ENCODE assay signal across 9 cellular contexts in the genomic region with DNA sequence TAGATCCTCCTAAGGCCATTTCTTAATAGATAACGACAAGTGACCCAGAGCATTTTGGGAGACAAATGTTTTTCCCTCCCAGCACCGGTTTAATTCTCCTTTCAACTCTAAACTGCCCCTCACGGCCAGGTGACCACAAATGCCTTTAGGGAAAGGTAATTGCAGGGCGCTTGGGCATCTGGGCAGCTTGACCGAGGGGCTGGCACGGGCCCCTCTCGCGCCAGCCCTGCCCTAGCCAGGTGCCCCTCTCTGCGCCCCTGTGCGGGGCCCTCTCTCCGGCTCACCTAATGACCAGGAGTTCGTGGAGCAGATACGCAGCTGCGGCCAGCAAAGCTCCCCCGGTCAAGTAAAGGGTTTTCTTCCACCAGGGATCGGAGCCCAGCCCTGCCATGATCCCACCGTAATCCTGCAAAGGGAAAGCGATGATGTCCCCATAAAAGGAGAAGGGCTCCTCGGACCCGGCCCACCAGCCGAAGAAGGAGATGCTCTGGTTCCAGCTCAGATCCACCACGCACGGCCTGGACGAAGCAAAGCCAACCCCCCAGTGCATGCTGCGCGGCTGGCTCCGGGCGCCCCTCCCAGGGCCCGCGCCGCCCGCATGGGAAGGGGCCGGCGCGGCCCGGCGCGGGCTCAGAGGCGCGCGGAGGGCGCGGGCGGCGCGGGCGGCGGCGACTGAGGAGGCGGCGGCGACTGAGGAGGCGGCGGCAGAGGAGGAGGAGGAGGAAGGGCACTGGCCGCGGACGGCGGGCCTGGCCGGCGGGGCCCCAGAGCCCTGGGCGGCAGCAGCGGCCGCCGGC. TPM values are rescaled to one million over a fixed set of nuclear protein-coding genes. Genes with fewer than 3 reads are reported as not detected.
A peak's percentile ranks its signal among the peaks of the same experiment; 100 is the strongest.
DNase-seq lines count a peak whose midpoint lies in the region; ATAC-seq and TF ChIP-seq lines count a peak whose summit lies in the region.
"Had no signal": no experiment of that assay in that cellular context is flagged by ENCODE, and none has a peak within 500 bp of the region (broad histone marks: within the 10 kb centered on the region; RNA-seq: fewer than 3 reads in every experiment).

No MANE protein-coding gene starts in this region.

- H4K20me1 ChIP-seq in DOHH2 (ENCODE audit: control insufficient read depth, insufficient read depth, low read depth, low read length), result no peaks in the 10 kb centered on the region
- H4K20me1 ChIP-seq in OCI-LY1 (ENCODE audit: insufficient read depth, low read length), result no peaks in the 10 kb centered on the region
- H4K20me1 ChIP-seq in osteoblast (ENCODE audit: insufficient read depth, low read length), result no peaks in the 10 kb centered on the region

- H3K4me3 ChIP-seq in DOHH2 (ENCODE audit: low read length), result no peak overlapping the region
- peak overlapping the region; percentile 49 for H3K4me3 ChIP-seq in OCI-LY1 (ENCODE audit: low read depth, low read length, poor library complexity, severe bottlenecking)
- peak overlapping the region; percentile 59 to 70 for H3K4me3 ChIP-seq in esophagus (ENCODE audit: low read depth in 1 of 2, low read length in 2 of 2)
- peak overlapping the region; percentile 71 for H3K4me3 ChIP-seq in osteoblast (ENCODE audit: insufficient read depth, low read length)

- TF ChIP-seq CTCF in DOHH2 (IDR thresholded peaks at IDR 0.05; ENCODE audit: low read depth, low read length, poor library complexity, severe bottlenecking) (no peak), OCI-LY1 (IDR thresholded peaks at IDR 0.05; ENCODE audit: low read length) (no peak), osteoblast (IDR thresholded peaks at IDR 0.05; ENCODE audit: extremely low read depth, low read depth, low read length) (no peak)

- WGBS in esophagus, 2 donors, result 5 to 11% methylated on average over 37 to 64 of the region's 64 CpGs

- H3K4me2 ChIP-seq in DOHH2 (ENCODE audit: low read length) (peak overlapping the region; percentile 34; the same call in 1 of the 2 replicates), OCI-LY1 (ENCODE audit: low read length) (peak overlapping the region; percentile 63), osteoblast (ENCODE audit: insufficient read depth, low read length) (peak overlapping the region; percentile 54)

- H3K27me3 ChIP-seq in DOHH2 (ENCODE audit: control insufficient read depth, low read length) (peaks cover 43% of the 10 kb centered on the region), OCI-LY1 (ENCODE audit: insufficient read depth, low read length) (no peaks in the 10 kb centered on the region), esophagus (ENCODE audit: control insufficient read depth in 1 of 2, insufficient read depth in 2 of 2, low read length in 2 of 2) (no peaks in the 10 kb centered on the region), osteoblast (ENCODE audit: insufficient read depth, low read length) (peaks cover 7% of the 10 kb centered on the region)

- H3K36me3 ChIP-seq in DOHH2 (ENCODE audit: control insufficient read depth, low read length) (no peaks in the 10 kb centered on the region), OCI-LY1 (ENCODE audit: insufficient read depth, low read length) (no peaks in the 10 kb centered on the region), esophagus (ENCODE audit: control insufficient read depth in 2 of 2, insufficient read depth in 2 of 2, low read length in 1 of 2) (no peaks in the 10 kb centered on the region), osteoblast (ENCODE audit: insufficient read depth, low read length) (no peaks in the 10 kb centered on the region)

- H3K27ac ChIP-seq in DOHH2 (ENCODE audit: low read depth, low read length) (no peak overlapping the region), OCI-LY1 (ENCODE audit: low read depth, low read length, poor library complexity, severe bottlenecking) (no peak overlapping the region), esophagus (ENCODE audit: low read depth in 2 of 2, low read length in 1 of 2) (peak overlapping the region; percentile 45 to 69), osteoblast (ENCODE audit: low read depth, low read length) (no peak overlapping the region)

- DNase-seq in osteoblast (ENCODE audit: insufficient read length, low spot score, missing footprints) (peak; percentile 85), pons (ENCODE audit: low spot score) (no peak), foreskin melanocyte (no peak), ecto neural progenitor cell (ENCODE audit: low spot score) (no peak)

- H3K4me1 ChIP-seq in DOHH2 (ENCODE audit: control insufficient read depth, low read length) (no peaks in the 10 kb centered on the region), OCI-LY1 (ENCODE audit: insufficient read depth, low read length, severe bottlenecking) (peaks cover 3% of the 10 kb centered on the region), esophagus (ENCODE audit: control insufficient read depth in 2 of 2, insufficient read depth in 2 of 2, low read length in 1 of 2) (peaks cover 1 to 4% of the 10 kb centered on the region in 2 donors), osteoblast (ENCODE audit: insufficient read depth, low read length) (no peaks in the 10 kb centered on the region)

- no peak overlapping the region for H3K9ac ChIP-seq in OCI-LY1 (ENCODE audit: low read length)

- H3K79me2 ChIP-seq in DOHH2 (ENCODE audit: control insufficient read depth, low read length) (no peaks in the 10 kb centered on the region), OCI-LY1 (ENCODE audit: insufficient read depth, low read length) (no peaks in the 10 kb centered on the region), osteoblast (ENCODE audit: insufficient read depth, low read length) (no peaks in the 10 kb centered on the region)

- peak; percentile 29 for ATAC-seq in GM21786 (IDR thresholded peaks at IDR 0.05; ENCODE audit: unreplicated experiment)

- H2AFZ ChIP-seq in OCI-LY1 (ENCODE audit: low read length), result no peak overlapping the region
- peak overlapping the region; percentile 77 for H2AFZ ChIP-seq in osteoblast (ENCODE audit: low read length)

- H3F3A ChIP-seq in DOHH2 (ENCODE audit: control insufficient read depth, insufficient read depth) (no peaks in the 10 kb centered on the region), OCI-LY1 (ENCODE audit: insufficient read depth, low read length) (no peaks in the 10 kb centered on the region)

- H3K9me2 ChIP-seq in DOHH2 (replicated peaks; ENCODE audit: control insufficient read depth, low read length) (no peaks in the 10 kb centered on the region), OCI-LY1 (ENCODE audit: low read depth, low read length) (no peaks in the 10 kb centered on the region)

- H3K9me3 ChIP-seq in DOHH2 (ENCODE audit: control insufficient read depth, insufficient read depth, low read length) (no peaks in the 10 kb centered on the region), OCI-LY1 (ENCODE audit: low read length) (no peaks in the 10 kb centered on the region), esophagus (ENCODE audit: control insufficient read depth in 2 of 2, insufficient read depth in 1 of 2, low read depth in 1 of 2, low read length in 1 of 2) (no peaks in the 10 kb centered on the region), osteoblast (ENCODE audit: low read depth, low read length) (no peaks in the 10 kb centered on the region)

RNA-seq across cellular contexts. Expression of a gene that starts 0.5 kb away (rescaled TPM):
- polyA plus RNA-seq in esophagus, result 1 to 10 TPM; 3.5 to 4.8 TPM
- 0.88 and 1.1 TPM in 2 replicates for total RNA-seq in osteoblast
- total RNA-seq: mononuclear cell had no signal

RNA-seq across cellular contexts. Expression of a gene that starts 45.0 kb away (rescaled TPM):
- polyA plus RNA-seq in esophagus, result 10 to 100 TPM in 1 of 2 donors, 1 to 10 TPM in 1; 9.5 to 12.8 TPM
- total RNA-seq in osteoblast, result 2.5 and 3.5 TPM in 2 replicates

Comparison
In these comparisons a context has a peak if more than half of its experiments do, and no peak if none do; other contexts are left out.
1. H3K27ac ChIP-seq: peak in esophagus (2 of 2); none in DOHH2 (single experiment), OCI-LY1 (single experiment) and osteoblast (single experiment).
2. Peak in every context shown above with its lines, with median percentiles within 50 percentile points of each other: H3K4me2 ChIP-seq.